10 cellular contexts compared by ENCODE assay signal in genomic region chr3:16515885-16516420, GRCh38. TPM values are rescaled to one million over a fixed set of nuclear protein-coding genes. Genes with fewer than 3 reads are reported as not detected.
DNase-seq lines count a peak whose midpoint lies in the region; ATAC-seq and TF ChIP-seq lines count a peak whose summit lies in the region.
"Had no signal": no experiment of that assay in that cellular context is flagged by ENCODE, and none has a peak within 500 bp of the region (broad histone marks: within the 10 kb centered on the region; RNA-seq: fewer than 3 reads in every experiment).

No MANE protein-coding gene starts in this region.

- peaks cover 18 to 25% (median 22%) of the 10 kb centered on the region in 3 donors for H3K27me3 Mint-ChIP-seq in immature natural killer cell (ENCODE audit: low read depth in 3 of 3)
- H3K27me3 Mint-ChIP-seq in HFFc6 (ENCODE audit: insufficient read depth) = peaks cover 4% of the 10 kb centered on the region
- peaks cover 39% of the 10 kb centered on the region for H3K27me3 Mint-ChIP-seq in GM23338 (ENCODE audit: insufficient read depth, low read depth, poor library complexity)

- H3K4me2 ChIP-seq in OCI-LY7 (ENCODE audit: low read length) (peak overlapping the region; percentile 99), GM23338 (no peak overlapping the region)

- intact Hi-C loops in OCI-LY7 (cut with micrococcal nuclease; ENCODE audit: unreplicated experiment) (no loop called here), tibial artery (cut with DNase I; ENCODE audit: low total_unique reads) (loop anchor here (10.0 kb wide), 1 partner anchor 111 kb away; no protein-coding TSS in a partner anchor)

- peaks cover 0 to 4% (median 0%) of the 10 kb centered on the region in 3 donors for H3K36me3 Mint-ChIP-seq in immature natural killer cell
- no peaks in the 10 kb centered on the region for H3K36me3 Mint-ChIP-seq in HFFc6 (ENCODE audit: low read depth)
- H3K36me3 Mint-ChIP-seq in GM23338 (ENCODE audit: low read depth) = no peaks in the 10 kb centered on the region

- H3K9me3 ChIP-seq in OCI-LY7 (ENCODE audit: low read length) (no peaks in the 10 kb centered on the region; the same call in 1 of the 2 replicates), tibial artery (no peaks in the 10 kb centered on the region)

- H4K20me1 ChIP-seq in OCI-LY7 (ENCODE audit: insufficient read depth, low read length) = peaks cover 7% of the 10 kb centered on the region; the same call in 1 of the 2 replicates
- no peaks in the 10 kb centered on the region for H4K20me1 ChIP-seq in GM23338 (replicated peaks; ENCODE audit: insufficient read depth)

- H3K27ac Mint-ChIP-seq in immature natural killer cell = peak overlapping the region; percentile 91 to 99 (median 96)
- H3K27ac Mint-ChIP-seq in HFFc6 = no peak overlapping the region
- no peak overlapping the region for H3K27ac Mint-ChIP-seq in GM23338

- no peaks in the 10 kb centered on the region for H3K9me2 ChIP-seq in OCI-LY7 (ENCODE audit: insufficient read depth, low read length)
- H3K9me2 ChIP-seq in GM23338 (ENCODE audit: insufficient read depth) = no peaks in the 10 kb centered on the region

- H3K27me3 ChIP-seq in GM23338 (ENCODE audit: insufficient read depth) (peaks cover 43% of the 10 kb centered on the region), tibial artery (no peaks in the 10 kb centered on the region)

- peak overlapping the region; percentile 98 for H3K4me3 ChIP-seq in GM12875 (ENCODE audit: low read depth, low read length)
- H3K4me3 ChIP-seq in OCI-LY7 (ENCODE audit: low read depth, low read length, poor library complexity, severe bottlenecking) = peak overlapping the region; percentile 92
- H3K4me3 ChIP-seq in GM23338 = no peak overlapping the region
- no peak overlapping the region for H3K4me3 ChIP-seq in tibial artery

- H3K4me1 Mint-ChIP-seq in immature natural killer cell (peaks cover 86 to 87% of the 10 kb centered on the region in 2 donors), HFFc6 (ENCODE audit: low read depth) (peaks cover 50% of the 10 kb centered on the region), GM23338 (peaks cover 35% of the 10 kb centered on the region)

- H2AFZ ChIP-seq in OCI-LY7 (ENCODE audit: low read length) (no peak overlapping the region; the same call in 1 of the 2 replicates), GM23338 (no peak overlapping the region)

- no peak for ATAC-seq in GM23338
- ATAC-seq: HCT116 had no signal

- CTCF ChIA-PET in OCI-LY7 (lab: Charles Lee; ENCODE audit: unreplicated experiment) = interaction anchor here (0.7 to 1.6 kb wide), 5 partner anchors 10 to 153 kb away, joined by 3 to 5 read pairs (median 3); no protein-coding TSS in a partner anchor

- peaks cover 8% of the 10 kb centered on the region for H3F3A ChIP-seq in GM23338 (replicated peaks; ENCODE audit: low read depth)

- BruUV-seq in OCI-LY7 (replicated peaks; lab: Mats Ljungman, UMichigan) = no TSS peak

- no peak for TF ChIP-seq CTCF in GM12875 (IDR thresholded peaks at IDR 0.05; ENCODE audit: borderline replicate concordance, insufficient read depth, low read depth, low read length)
- no peak for TF ChIP-seq CTCF in OCI-LY7 (conservative IDR thresholded peaks at IDR 0.05; ENCODE audit: low read length)
- TF ChIP-seq CTCF in HFFc6 (IDR thresholded peaks at IDR 0.05) = no peak
- no peak for TF ChIP-seq CTCF in GM23338 (conservative IDR thresholded peaks at IDR 0.05; ENCODE audit: low read depth in 2 of 2)
- no peak for TF ChIP-seq CTCF in tibial artery (IDR thresholded peaks at IDR 0.05)

- POLR2A ChIA-PET in OCI-LY7 (lab: Charles Lee) = interaction anchor here (0.6 to 6.8 kb wide), 26 partner anchors 9 to 1777 kb away, joined by 3 to 59 read pairs (median 4); no protein-coding TSS in a partner anchor

- peak overlapping the region; percentile 77 to 98 (median 84) for H3K4me3 Mint-ChIP-seq in immature natural killer cell
- no peak overlapping the region for H3K4me3 Mint-ChIP-seq in HFFc6
- no peak overlapping the region for H3K4me3 Mint-ChIP-seq in GM23338

- DNase-seq in CD1c-positive myeloid dendritic cell (ENCODE audit: extremely low spot score) = peak; percentile 42
- peak; percentile 53 for DNase-seq in OCI-LY7 (ENCODE audit: low spot score)
- DNase-seq in immature natural killer cell = peak; percentile 73 to 81 (median 73)
- DNase-seq in HFFc6 = no peak
- no peak for DNase-seq in GM23338 (ENCODE audit: low spot score)
- no peak for DNase-seq in NCI-H510A (lab: John Stamatoyannopoulos, UW)
- DNase-seq in tibial artery = no peak
- DNase-seq: NCI-H1092 had no signal

- peaks cover 16% of the 10 kb centered on the region for H3K36me3 ChIP-seq in OCI-LY7 (ENCODE audit: insufficient read depth, low read length)
- no peaks in the 10 kb centered on the region for H3K36me3 ChIP-seq in GM23338 (ENCODE audit: insufficient read depth)
- no peaks in the 10 kb centered on the region for H3K36me3 ChIP-seq in tibial artery

- H3K4me1 ChIP-seq in OCI-LY7 (ENCODE audit: insufficient read depth, low read length, poor library complexity, severe bottlenecking) (peaks cover 48% of the 10 kb centered on the region), GM23338 (ENCODE audit: insufficient read depth) (peaks cover 26% of the 10 kb centered on the region), tibial artery (peaks cover 0 to 27% (median 15%) of the 10 kb centered on the region in 4 donors)

- H3K79me2 ChIP-seq in OCI-LY7 (ENCODE audit: insufficient read depth, low read depth, low read length) = peaks cover 46% of the 10 kb centered on the region
- no peaks in the 10 kb centered on the region for H3K79me2 ChIP-seq in GM23338 (replicated peaks; ENCODE audit: insufficient read depth)

- H3K27ac ChIP-seq in OCI-LY7 (ENCODE audit: low read depth, low read length, poor library complexity, severe bottlenecking) = peak overlapping the region; percentile 24
- no peak overlapping the region for H3K27ac ChIP-seq in GM23338 (ENCODE audit: low read depth)
- H3K27ac ChIP-seq in tibial artery = no peak overlapping the region

- H3K9me3 Mint-ChIP-seq in immature natural killer cell (no peaks in the 10 kb centered on the region), HFFc6 (no peaks in the 10 kb centered on the region), GM23338 (no peaks in the 10 kb centered on the region)

TF ChIP-seq in GM23338, 12 proteins besides CTCF, POLR2A, EP300 and RAD21 (continues in another document):
- TF ChIP-seq NANOG (IDR thresholded peaks at IDR 0.05; ENCODE audit: borderline replicate concordance) = no peak
- TF ChIP-seq JUNB (IDR thresholded peaks at IDR 0.05; ENCODE audit: unreplicated experiment) = no peak
- no peak for TF ChIP-seq STAT1 (IDR thresholded peaks at IDR 0.05; ENCODE audit: unreplicated experiment)
- no peak for TF ChIP-seq REST (IDR thresholded peaks at IDR 0.05; ENCODE audit: unreplicated experiment)

RNA-seq across cellular contexts. Expression of gene RFTN1, which starts 2.5 kb away (rescaled TPM):
- 76.6 and 81.8 TPM in 2 replicates for total RNA-seq in OCI-LY7 (2014; rRNA removed; shearing (Covaris generic))
- total RNA-seq in OCI-LY7 (2022) = 138 and 152 TPM in 2 replicates
- 100 to 1,000 TPM in 2 of 3 donors, 10 to 100 TPM in 1; 96.5 to 194 (median 109) TPM for polyA plus RNA-seq in immature natural killer cell
- total RNA-seq in HFFc6 (2021; fragmentation: NEBNext Ultra II Directional; extraction: Animal tissue kit (Norgen Biotek cat#: 25700)) = 10 to 100 TPM; 53.4 to 62.4 (median 57.4) TPM
- 6.8 and 7.2 TPM in 2 replicates for total RNA-seq in GM23338 (2014; rRNA removed; shearing (Covaris generic))
- 3.3 and 4.6 TPM in 2 replicates for polyA plus RNA-seq in GM23338 (2016; fragmentation: Nextera tagmentation; extraction: Ambion mirVana)

Comparison
In these comparisons a context has a peak if more than half of its experiments do, and no peak if none do; other contexts are left out.
1. DNase-seq: peak in CD1c-positive myeloid dendritic cell (single experiment), OCI-LY7 (single experiment) and immature natural killer cell (3 of 3); none in HFFc6 (single experiment), GM23338 (single experiment), NCI-H510A (single experiment) and tibial artery (0 of 2).
2. H3K4me3 ChIP-seq: peak in GM12875 (single experiment) and OCI-LY7 (single experiment); none in GM23338 (single experiment) and tibial artery (0 of 2).
3. H3K27ac Mint-ChIP-seq: peak in immature natural killer cell (6 of 6); none in HFFc6 (single experiment) and GM23338 (single experiment).
4. H3K4me3 Mint-ChIP-seq: peak in immature natural killer cell (5 of 5); none in HFFc6 (single experiment) and GM23338 (single experiment).